Comparison of ENCODE assay signal across 21 cellular contexts in the genomic region with DNA sequence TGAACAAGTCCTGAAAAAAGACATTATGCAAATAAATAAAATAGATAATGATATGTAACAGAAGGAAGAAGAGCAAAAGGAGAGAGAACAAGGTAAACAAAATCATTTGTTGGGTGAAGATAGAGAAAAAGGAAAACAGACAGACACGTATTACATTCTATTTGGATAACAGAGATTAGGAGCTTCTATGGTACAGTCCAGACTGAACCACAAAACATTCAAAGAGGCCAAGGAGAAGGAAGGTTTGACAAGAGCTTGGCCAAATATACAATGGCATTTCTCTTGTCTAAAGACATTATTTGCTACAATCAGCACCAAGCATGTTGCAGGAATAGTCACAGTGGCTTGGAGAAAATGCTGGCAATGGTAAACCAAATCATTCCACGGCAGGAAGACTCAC.
"Had no signal": no experiment of that assay in that cellular context is flagged by ENCODE, and none has a peak within 500 bp of the region (broad histone marks: within the 10 kb centered on the region; RNA-seq: fewer than 3 reads in every experiment).

No MANE protein-coding gene starts in this region.

- H3K9me3 Mint-ChIP-seq: activated T-cell treated with anti-CD3 and anti-CD28 coated beads, Interleukin-2, amount 50 U/mL, for 4 hours; brain; effector memory CD8-positive, alpha-beta T cell; immature natural killer cell; naive B cell had no signal

- ATAC-seq: activated CD4-positive, CD25-positive, alpha-beta regulatory T cell treated with anti-CD3 and anti-CD28 coated beads, Interleukin-2, amount 50 U/mL, for 24 hours; activated T-cell treated with anti-CD3 and anti-CD28 coated beads, Interleukin-2, amount 50 U/mL, for 4 hours; effector memory CD8-positive, alpha-beta T cell; esophagus mucosa; left lobe of liver; lower lobe of right lung; right cardiac atrium; SK-N-SH treated with all-trans-retinoic acid at 6 μM for 48 hours; stimulated activated naive CD8-positive, alpha-beta T cell treated with anti-CD3 and anti-CD28 coated beads, Interleukin-15, Interleukin-2, amounts not matched to agents 100 U/mL and 50 U/mL, for 24 hours had no signal

- H3K4me3 ChIP-seq: hepatocyte, lower lobe of right lung, upper lobe of left lung had no signal

- H3K4me3 Mint-ChIP-seq: activated T-cell treated with anti-CD3 and anti-CD28 coated beads, Interleukin-2, amount 50 U/mL, for 4 hours; brain; naive B cell had no signal

- H3K27ac Mint-ChIP-seq: brain had no signal

- H3K4me1 Mint-ChIP-seq: brain had no signal

- DNase-seq: activated CD8-positive, alpha-beta memory T cell treated with anti-CD3 and anti-CD28 coated beads, Interleukin-2, amount 50 U/mL, for 48 hours; activated naive CD4-positive, alpha-beta T cell treated with Interleukin-2 at 50 U/mL for 16 hours; activated T-cell treated with anti-CD3 and anti-CD28 coated beads, Interleukin-2, amount 50 U/mL, for 4 hours; aorta; caudate nucleus; effector memory CD8-positive, alpha-beta T cell; glutamatergic neuron; immature natural killer cell; lower lobe of right lung; naive B cell; nucleus accumbens; right cardiac atrium; stimulated activated CD4-positive, alpha-beta T cell treated with anti-CD3 and anti-CD28 coated beads, Interleukin-4, amount 100 ng/mL, for 24 hours; stimulated activated naive CD8-positive, alpha-beta T cell treated with anti-CD3 and anti-CD28 coated beads, Interleukin-15, Interleukin-2, amounts not matched to agents 100 U/mL and 50 U/mL, for 24 hours; upper lobe of left lung had no signal

- H3K27me3 Mint-ChIP-seq: brain; effector memory CD8-positive, alpha-beta T cell; naive B cell had no signal
